In genomic region chr19:3007975-3008374, GRCh38 we compare ENCODE assay signal across 29 cellular contexts. TPM values are rescaled to one million over a fixed set of nuclear protein-coding genes. Genes with fewer than 3 reads are reported as not detected.
"Had no signal": no experiment of that assay in that cellular context is flagged by ENCODE, and none has a peak within 500 bp of the region (broad histone marks: within the 10 kb centered on the region; RNA-seq: fewer than 3 reads in every experiment).

No MANE protein-coding gene starts in this region.

- H3K4me1 ChIP-seq: SJSA1 had no signal

- H3K27me3 Mint-ChIP-seq: activated CD4-positive, alpha-beta T cell treated with anti-CD3 and anti-CD28 coated beads, Interleukin-2, amount 10 ng/mL, durations not matched to agents 24 days and 14 days; activated CD8-positive, alpha-beta memory T cell treated with anti-CD3 and anti-CD28 coated beads, Interleukin-2, amount 10 ng/mL, durations not matched to agents 7 days and 5 days; activated naive CD8-positive, alpha-beta T cell; activated T-cell treated with anti-CD3 and anti-CD28 coated beads, Interleukin-2, amount 50 U/mL, for 24 hours; T-helper 17 cell had no signal

- H3K4me1 Mint-ChIP-seq: activated CD4-positive, alpha-beta T cell treated with anti-CD3 and anti-CD28 coated beads, Interleukin-2, amount 10 ng/mL, durations not matched to agents 24 days and 14 days; T-helper 17 cell; WTC11 had no signal

- H3K36me3 Mint-ChIP-seq: activated CD8-positive, alpha-beta memory T cell treated with anti-CD3 and anti-CD28 coated beads, Interleukin-2, amount 10 ng/mL, durations not matched to agents 7 days and 5 days; WTC11 had no signal

- H3K9me3 Mint-ChIP-seq: activated CD4-positive, alpha-beta T cell treated with anti-CD3 and anti-CD28 coated beads, Interleukin-2, amount 10 ng/mL, durations not matched to agents 24 days and 14 days; activated naive CD4-positive, alpha-beta T cell treated with anti-CD3 and anti-CD28 coated beads for 36 hours; activated T-cell treated with anti-CD3 and anti-CD28 coated beads, Interleukin-2, amount 50 U/mL, for 24 hours; activated T-helper 1 cell treated with anti-CD3 and anti-CD28 coated beads, Interleukin-12 subunit alpha, Interleukin-12 subunit beta, Interleukin-2, Interleukin-4 antibody, amounts not matched to agents 30 ng/mL and 10 ng/mL and 1 ng/mL, durations not matched to agents 14 hours and 24 hours and 36 hours; WTC11 had no signal

- H3K4me3 Mint-ChIP-seq: activated CD4-positive, alpha-beta T cell treated with anti-CD3 and anti-CD28 coated beads, Interleukin-2, amount 10 ng/mL, durations not matched to agents 24 days and 14 days; activated CD8-positive, alpha-beta memory T cell treated with anti-CD3 and anti-CD28 coated beads, Interleukin-2, amount 10 ng/mL, durations not matched to agents 7 days and 5 days; activated naive CD4-positive, alpha-beta T cell treated with anti-CD3 and anti-CD28 coated beads for 36 hours; activated naive CD8-positive, alpha-beta T cell; activated T-cell treated with anti-CD3 and anti-CD28 coated beads, Interleukin-2, amount 50 U/mL, for 24 hours; activated T-helper 1 cell treated with anti-CD3 and anti-CD28 coated beads, Interleukin-12 subunit alpha, Interleukin-12 subunit beta, Interleukin-2, Interleukin-4 antibody, amounts not matched to agents 30 ng/mL and 10 ng/mL and 1 ng/mL, durations not matched to agents 14 hours and 24 hours and 36 hours; brain; T-helper 17 cell; WTC11 had no signal

- H3K27me3 ChIP-seq: cardiac muscle cell, SJSA1 had no signal

- H3K27ac ChIP-seq: cardiac muscle cell, SJSA1 had no signal

- H3K27ac Mint-ChIP-seq: activated CD4-positive, alpha-beta T cell treated with anti-CD3 and anti-CD28 coated beads, Interleukin-2, amount 10 ng/mL, durations not matched to agents 24 days and 14 days; activated CD8-positive, alpha-beta memory T cell treated with anti-CD3 and anti-CD28 coated beads, Interleukin-2, amount 10 ng/mL, durations not matched to agents 7 days and 5 days; activated naive CD4-positive, alpha-beta T cell treated with anti-CD3 and anti-CD28 coated beads for 36 hours; activated naive CD8-positive, alpha-beta T cell; activated T-cell treated with anti-CD3 and anti-CD28 coated beads, Interleukin-2, amount 50 U/mL, for 24 hours; activated T-helper 1 cell treated with anti-CD3 and anti-CD28 coated beads, Interleukin-12 subunit alpha, Interleukin-12 subunit beta, Interleukin-2, Interleukin-4 antibody, amounts not matched to agents 30 ng/mL and 10 ng/mL and 1 ng/mL, durations not matched to agents 14 hours and 24 hours and 36 hours; brain; T-helper 17 cell; WTC11 had no signal

- H3K9me3 ChIP-seq: SJSA1 had no signal

- H3K4me3 ChIP-seq: cardiac muscle cell, SJSA1 had no signal

- FAIRE-seq: astrocyte had no signal

- DNase-seq: activated CD4-positive, alpha-beta T cell treated with anti-CD3 and anti-CD28 coated beads for 1 hour; activated CD4-positive, alpha-beta T cell treated with anti-CD3 and anti-CD28 coated beads, Interleukin-2, amount 10 ng/mL, durations not matched to agents 24 days and 14 days; activated CD4-positive, alpha-beta T cell treated with anti-CD3 and anti-CD28 coated beads, Interleukin-2, amount 50 U/mL, for 48 hours; activated CD8-positive, alpha-beta memory T cell treated with anti-CD3 and anti-CD28 coated beads, Interleukin-2, amount 10 ng/mL, durations not matched to agents 7 days and 5 days; activated effector memory CD4-positive, alpha-beta T cell treated with anti-CD3 and anti-CD28 coated beads, Interleukin-2, amount 50 U/mL, for 16 hours; activated naive CD4-positive, alpha-beta T cell treated with anti-CD3 and anti-CD28 coated beads for 36 hours; activated T-cell treated with anti-CD3 and anti-CD28 coated beads, Interleukin-2, amount 50 U/mL, for 24 hours; amygdala; Karpas-422; NCI-H1092 treated with DMSO at 0.1 percent for 48 hours; NCI-H1417 treated with DMSO at 0.1 percent for 48 hours; NCI-H1694; NCI-H2029; NCI-H2107; NCI-H2171 treated with DMSO at 0.1 percent for 48 hours; NCI-H226; NCI-H526; NCI-H774; SHP77; T-helper 17 cell; T-helper 9 cell had no signal

- ATAC-seq: activated CD8-positive, alpha-beta memory T cell treated with anti-CD3 and anti-CD28 coated beads, Interleukin-2, amount 10 ng/mL, durations not matched to agents 7 days and 5 days; T-helper 17 cell; WTC11 had no signal

RNA-seq across cellular contexts. Expression of gene TLE2, which starts 21.1 kb away (rescaled TPM):
- total RNA-seq: RPMI7951 had no signal
